In genomic region chr3:12766541-12766940, GRCh38 we compare ENCODE assay signal across 21 cellular contexts. TPM values are rescaled to one million over a fixed set of nuclear protein-coding genes. Genes with fewer than 3 reads are reported as not detected.
"Had no signal": no experiment of that assay in that cellular context is flagged by ENCODE, and none has a peak within 500 bp of the region (broad histone marks: within the 10 kb centered on the region; RNA-seq: fewer than 3 reads in every experiment).

No MANE protein-coding gene starts in this region.

- ATAC-seq: activated CD4-positive, CD25-positive, alpha-beta regulatory T cell treated with anti-CD3 and anti-CD28 coated beads, Interleukin-2, amount 50 U/mL, for 24 hours; activated CD8-positive, alpha-beta T cell treated with anti-CD3 and anti-CD28 coated beads, Interleukin-2, amount 10 ng/mL, durations not matched to agents 7 days and 5 days; activated naive CD8-positive, alpha-beta T cell treated with anti-CD3 and anti-CD28 coated beads, Interleukin-2, amount 50 U/mL, for 24 hours; activated T-cell treated with anti-CD3 and anti-CD28 coated beads, Interleukin-2, amount 50 U/mL, for 4 hours; esophagus mucosa; left colon; lower lobe of right lung; stimulated activated effector memory CD8-positive, alpha-beta T cell treated with anti-CD3 and anti-CD28 coated beads, Interleukin-12 subunit alpha, Interleukin-12 subunit beta, amount 100 ng/mL, for 72 hours had no signal

- DNase-seq: activated CD4-positive, alpha-beta T cell treated with anti-CD3 and anti-CD28 coated beads, Interleukin-2, amount 10 ng/mL, durations not matched to agents 7 days and 5 days; activated CD8-positive, alpha-beta memory T cell treated with anti-CD3 and anti-CD28 coated beads, Interleukin-2, amount 50 U/mL, for 4 hours; activated CD8-positive, alpha-beta T cell treated with anti-CD3 and anti-CD28 coated beads, Interleukin-2, amount 10 ng/mL, durations not matched to agents 7 days and 5 days; activated naive CD4-positive, alpha-beta T cell treated with anti-CD3 and anti-CD28 coated beads for 36 hours; activated naive CD8-positive, alpha-beta T cell treated with anti-CD3 and anti-CD28 coated beads, Interleukin-2, amount 50 U/mL, for 24 hours; activated T-cell treated with anti-CD3 and anti-CD28 coated beads, Interleukin-2, amount 50 U/mL, for 4 hours; aorta; effector CD8-positive, alpha-beta T cell; left colon; lower lobe of right lung; occipital lobe; small intestine; stimulated activated CD4-positive, alpha-beta T cell treated with anti-CD3 and anti-CD28 coated beads, Interleukin-15, amount 100 ng/mL, for 24 hours; stimulated activated CD4-positive, alpha-beta T cell treated with anti-CD3 and anti-CD28 coated beads, Interleukin-4, amount 100 ng/mL, for 1 hour; stomach; trophoblast cell had no signal

RNA-seq across cellular contexts. Expression of gene TMEM40, which starts 7.5 kb away (rescaled TPM):
- total RNA-seq: activated CD4-positive, alpha-beta T cell treated with anti-CD3 and anti-CD28 coated beads, Interleukin-2, amount 10 ng/mL, durations not matched to agents 7 days and 5 days; activated CD8-positive, alpha-beta T cell treated with anti-CD3 and anti-CD28 coated beads, Interleukin-2, amount 10 ng/mL, durations not matched to agents 7 days and 5 days; activated naive CD4-positive, alpha-beta T cell treated with anti-CD3 and anti-CD28 coated beads for 36 hours; activated T-cell treated with anti-CD3 and anti-CD28 coated beads, Interleukin-2, amount 50 U/mL, for 4 hours; left colon; occipital lobe; progenitor cell of endocrine pancreas; stomach; temporal lobe had no signal
